Comparison of ENCODE assay signal across 21 cellular contexts in genomic region chr1:186531561-186532165, GRCh38.
DNase-seq lines count a peak whose midpoint lies in the region; ATAC-seq and TF ChIP-seq lines count a peak whose summit lies in the region.
"Had no signal": no experiment of that assay in that cellular context is flagged by ENCODE, and none has a peak within 500 bp of the region (broad histone marks: within the 10 kb centered on the region; RNA-seq: fewer than 3 reads in every experiment).

No MANE protein-coding gene starts in this region.

- H2AFZ ChIP-seq in SK-N-SH (ENCODE audit: low read depth) = peak overlapping the region; percentile 53; the same call in 1 of the 2 replicates
- H2AFZ ChIP-seq in osteoblast (ENCODE audit: low read length) = peak overlapping the region; percentile 41

- no peaks in the 10 kb centered on the region for H3K79me2 ChIP-seq in SK-N-SH (ENCODE audit: insufficient read depth)
- no peaks in the 10 kb centered on the region for H3K79me2 ChIP-seq in osteoblast (ENCODE audit: insufficient read depth, low read length)

- CTCF ChIA-PET in SK-N-SH (lab: Yijun Ruan, JAX) = no interaction called here

- H3K36me3 ChIP-seq in SK-N-SH (replicated peaks in 1 of 2; ENCODE audit: control insufficient read depth in 1 of 2, insufficient read depth in 2 of 2, low read length in 1 of 2) (no peaks in the 10 kb centered on the region), osteoblast (ENCODE audit: insufficient read depth, low read length) (no peaks in the 10 kb centered on the region)
- H3K36me3 ChIP-seq: BLaER1 treated with 17β-estradiol and CSF1 and Interleukin-3, amounts not matched to agents 10 nM and 100 nM; esophagus squamous epithelium had no signal

- ATAC-seq in SK-N-SH treated with all-trans-retinoic acid at 6 μM for 48 hours (no peak), GM21447 (IDR thresholded peaks at IDR 0.05; ENCODE audit: unreplicated experiment) (no peak), GM19351 (IDR thresholded peaks at IDR 0.05; ENCODE audit: unreplicated experiment) (no peak), GM18870 (IDR thresholded peaks at IDR 0.05; ENCODE audit: unreplicated experiment) (no peak)
- ATAC-seq: GM12878; K562; natural killer cell treated with Interleukin-12 subunit alpha and Interleukin-12 subunit beta and Interleukin-15 and Interleukin-18, amount 100 ng/mL, for 72 hours had no signal

- H3K4me1 ChIP-seq in SK-N-SH (ENCODE audit: control insufficient read depth in 1 of 2, insufficient read depth in 2 of 2, low read depth in 1 of 2, low read length in 1 of 2) (peaks cover 10 to 17% of the 10 kb centered on the region in 2 experiments), osteoblast (ENCODE audit: insufficient read depth, low read length) (peaks cover 34% of the 10 kb centered on the region)

- no peak for TF ChIP-seq EP300 in SK-N-SH (IDR thresholded peaks at IDR 0.05; ENCODE audit: borderline replicate concordance in 1 of 2, low read depth in 1 of 2, low read length in 1 of 2)

- H4K20me1 ChIP-seq in SK-N-SH (ENCODE audit: insufficient read depth) = no peaks in the 10 kb centered on the region
- H4K20me1 ChIP-seq in osteoblast (ENCODE audit: insufficient read depth, low read length) = no peaks in the 10 kb centered on the region
- H4K20me1 ChIP-seq: BLaER1 treated with 17β-estradiol and CSF1 and Interleukin-3, amounts not matched to agents 10 nM and 100 nM had no signal

- H3K4me2 ChIP-seq in SK-N-SH (peak overlapping the region; percentile 39; the same call in 1 of the 2 replicates), osteoblast (ENCODE audit: insufficient read depth, low read length) (peak overlapping the region; percentile 57)

- H3K9ac ChIP-seq in SK-N-SH = no peak overlapping the region; the same call in 1 of the 2 replicates
- H3K9ac ChIP-seq: BLaER1 treated with 17β-estradiol and CSF1 and Interleukin-3, amounts not matched to agents 10 nM and 100 nM had no signal

- H3K9me3 ChIP-seq in SK-N-SH (0 out of 2 replicates have a peak, but pooled peaks cover 4% of the 10 kb centered on the region), osteoblast (ENCODE audit: low read depth, low read length) (no peaks in the 10 kb centered on the region)
- H3K9me3 ChIP-seq: esophagus squamous epithelium had no signal

- no peaks in the 10 kb centered on the region for H3K27me3 ChIP-seq in SK-N-SH (ENCODE audit: insufficient read depth)
- H3K27me3 ChIP-seq in osteoblast (ENCODE audit: insufficient read depth, low read length) = no peaks in the 10 kb centered on the region
- H3K27me3 ChIP-seq: BLaER1 treated with 17β-estradiol and CSF1 and Interleukin-3, amounts not matched to agents 10 nM and 100 nM; esophagus squamous epithelium had no signal

- H3F3A ChIP-seq in SK-N-SH (replicated peaks; ENCODE audit: insufficient read depth) = peaks cover 19% of the 10 kb centered on the region

- no peak for TF ChIP-seq RAD21 in SK-N-SH (IDR thresholded peaks at IDR 0.05; ENCODE audit: low read length)

- H3K27ac ChIP-seq in SK-N-SH (ENCODE audit: low read depth in 2 of 2, low read length in 1 of 2) (peak overlapping the region in 1 of 2 experiments; percentile 70; a peak in 2 of 4 replicates), osteoblast (ENCODE audit: low read depth, low read length) (peak overlapping the region; percentile 64)
- H3K27ac ChIP-seq: 22Rv1; BLaER1 treated with 17β-estradiol and CSF1 and Interleukin-3, amounts not matched to agents 10 nM and 100 nM; esophagus squamous epithelium had no signal

- no peaks in the 10 kb centered on the region for H3K9me2 ChIP-seq in SK-N-SH

- no peak overlapping the region for H3K4me3 ChIP-seq in SK-N-SH (ENCODE audit: low read depth in 2 of 2, low read length in 1 of 2)
- H3K4me3 ChIP-seq in fibroblast of mammary gland (ENCODE audit: control insufficient read depth, low read depth, low read length) = no peak overlapping the region
- no peak overlapping the region for H3K4me3 ChIP-seq in osteoblast (ENCODE audit: insufficient read depth, low read length)
- H3K4me3 ChIP-seq: BLaER1 treated with 17β-estradiol and CSF1 and Interleukin-3, amounts not matched to agents 10 nM and 100 nM; esophagus squamous epithelium; GM12878; K562 had no signal

- no peak for DNase-seq in SK-N-SH
- DNase-seq in T1000 (lab: John Stamatoyannopoulos, UW) = peak; percentile 24
- DNase-seq in fibroblast of mammary gland (ENCODE audit: low read depth) = peak; percentile 55
- peak; percentile 13 for DNase-seq in osteoblast (ENCODE audit: insufficient read length, low spot score, missing footprints)
- DNase-seq: activated CD4-positive, alpha-beta T cell treated with anti-CD3 and anti-CD28 coated beads, Interleukin-2, amount 10 ng/mL, durations not matched to agents 24 days and 14 days; esophagus squamous epithelium; GDM1; NCI-H1048; NCI-H2029; NCI-H510A; NK-92 treated with Interleukin-12 subunit alpha and Interleukin-12 subunit beta, amount 100 ng/mL, for 24 hours; stimulated activated CD4-positive, alpha-beta T cell treated with anti-CD3 and anti-CD28 coated beads, Interleukin-4, amount 100 ng/mL, for 1 hour had no signal

- WGBS in SK-N-SH (ENCODE audit: low lambda C conversion rate) = 50% methylated on average over 1 of the region's 1 CpG

- POLR2A ChIA-PET in SK-N-SH (lab: Yijun Ruan, JAX) = no interaction called here

- TF ChIP-seq CTCF in SK-N-SH (IDR thresholded peaks at IDR 0.05) = no peak
- TF ChIP-seq CTCF in fibroblast of mammary gland (conservative IDR thresholded peaks at IDR 0.05; ENCODE audit: control insufficient read depth, insufficient read depth, low read depth, low read length) = no peak
- no peak for TF ChIP-seq CTCF in osteoblast (IDR thresholded peaks at IDR 0.05; ENCODE audit: extremely low read depth, low read depth, low read length)

TF ChIP-seq in SK-N-SH, 30 proteins besides CTCF, POLR2A, EP300 and RAD21:
- TF ChIP-seq TCF12 (IDR thresholded peaks at IDR 0.05) (0 out of 2 replicates have a peak, but pooled peaks have one; percentile 11), FOSL2 (IDR thresholded peaks at IDR 0.05; ENCODE audit: borderline replicate concordance, low read depth) (no peak)

TF ChIP-seq in SK-N-SH treated with all-trans-retinoic acid at 6 μM for 48 hours, 23 proteins besides CTCF, POLR2A, EP300 and RAD21 (continues in another document):
- TF ChIP-seq CSRNP3 (CRISPR knock-in tag; IDR thresholded peaks at IDR 0.05) (no peak), ZC3H10 (CRISPR knock-in tag; IDR thresholded peaks at IDR 0.05) (no peak), TSHZ2 (CRISPR knock-in tag; IDR thresholded peaks at IDR 0.05) (no peak), RARB (CRISPR knock-in tag; IDR thresholded peaks at IDR 0.05) (no peak), OSR1 (CRISPR knock-in tag; IDR thresholded peaks at IDR 0.05) (no peak), ZNF565 (CRISPR knock-in tag; conservative IDR thresholded peaks at IDR 0.05; ENCODE audit: low read depth) (no peak), POU6F1 (CRISPR knock-in tag; IDR thresholded peaks at IDR 0.05; ENCODE audit: borderline replicate concordance, low read depth) (no peak), ZNF70 (CRISPR knock-in tag; IDR thresholded peaks at IDR 0.05) (no peak), BACH2 (CRISPR knock-in tag; IDR thresholded peaks at IDR 0.05; ENCODE audit: borderline replicate concordance) (no peak), GLIS3 (CRISPR knock-in tag; IDR thresholded peaks at IDR 0.05) (no peak)
